ENCODE assay signal across 7 cellular contexts in the genomic region with DNA sequence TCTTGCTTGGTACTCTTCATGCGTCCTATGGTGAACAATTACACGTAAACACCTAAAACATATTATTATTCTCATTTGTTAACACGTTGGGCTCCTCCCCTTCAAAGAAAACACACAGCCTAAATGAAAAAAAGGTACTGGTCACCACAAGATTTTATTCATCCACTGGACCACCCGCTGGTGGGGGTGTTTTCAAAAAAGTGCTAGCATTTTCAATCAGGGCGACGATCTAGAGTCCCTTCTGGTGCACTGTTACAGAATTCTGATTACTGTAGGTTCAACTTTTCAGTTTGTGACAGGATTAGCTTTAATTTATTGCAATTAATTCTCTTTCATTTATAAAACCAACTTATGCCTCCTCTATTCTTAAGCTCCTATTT. TPM values are rescaled to one million over a fixed set of nuclear protein-coding genes. Genes with fewer than 3 reads are reported as not detected.
DNase-seq lines count a peak whose midpoint lies in the region; ATAC-seq and TF ChIP-seq lines count a peak whose summit lies in the region.

No MANE protein-coding gene starts in this region.

- H3K9me3 ChIP-seq in PC-3 (ENCODE audit: low read length) (no peaks in the 10 kb centered on the region), neural progenitor cell (ENCODE audit: low read depth) (no peaks in the 10 kb centered on the region)

- intact Hi-C loops in PC-3 (cut with micrococcal nuclease), result no loop called here

- H3K4me2 ChIP-seq in PC-3 (ENCODE audit: low read length) (peak overlapping the region; percentile 97), neural progenitor cell (peak overlapping the region; percentile 99)

- no peaks in the 10 kb centered on the region for H3F3A ChIP-seq in PC-3 (ENCODE audit: low read length, unreplicated experiment)
- H3F3A ChIP-seq in neural progenitor cell (ENCODE audit: low read depth), result peaks cover 4% of the 10 kb centered on the region

- H3K36me3 Mint-ChIP-seq in endothelial cell (ENCODE audit: low read depth, unreplicated experiment) (peaks cover 4% of the 10 kb centered on the region), neural progenitor cell (peaks cover 4% of the 10 kb centered on the region)

- DNase-seq in PC-3 (peak; percentile 7), endothelial cell (ENCODE audit: low spot score) (no peak), neural progenitor cell (ENCODE audit: low spot score) (peak; percentile 38), NCI-H2171 treated with DMSO at 0.1 percent for 48 hours (lab: John Stamatoyannopoulos, UW) (no peak), NCI-H2171 (lab: John Stamatoyannopoulos, UW) (no peak)

- BruUV-seq in PC-3 (replicated peaks; lab: Mats Ljungman, UMichigan), result TSS peak; percentile 82

- H3K4me1 Mint-ChIP-seq in endothelial cell (ENCODE audit: unreplicated experiment) (peaks cover 15% of the 10 kb centered on the region), neural progenitor cell (peaks cover 21% of the 10 kb centered on the region)

- no peaks in the 10 kb centered on the region for H3K27me3 ChIP-seq in PC-3 (ENCODE audit: low read length)
- no peaks in the 10 kb centered on the region for H3K27me3 ChIP-seq in neural progenitor cell

- peaks cover 35% of the 10 kb centered on the region for H3K4me1 ChIP-seq in PC-3 (ENCODE audit: insufficient read depth, low read length)
- peaks cover 9% of the 10 kb centered on the region for H3K4me1 ChIP-seq in neural progenitor cell

- no peaks in the 10 kb centered on the region for H3K9me2 ChIP-seq in PC-3 (replicated peaks; ENCODE audit: low read length)

- H3K4me3 Mint-ChIP-seq in endothelial cell (ENCODE audit: unreplicated experiment) (peak overlapping the region; percentile 99), neural progenitor cell (peak overlapping the region; percentile 99)

- no peaks in the 10 kb centered on the region for H4K20me1 ChIP-seq in PC-3 (ENCODE audit: low read length)
- H4K20me1 ChIP-seq in neural progenitor cell (ENCODE audit: low read depth), result no peaks in the 10 kb centered on the region

- H3K4me3 ChIP-seq in PC-3 (ENCODE audit: low read length) (peak overlapping the region; percentile 88), neural progenitor cell (peak overlapping the region; percentile 92)

- H2AFZ ChIP-seq in PC-3 (ENCODE audit: low read length) (peak overlapping the region; percentile 94), neural progenitor cell (replicated peaks) (peak overlapping the region; percentile 97)

- CTCF ChIA-PET in PC-3 (lab: Charles Lee), result interaction anchor here (0.6 to 0.7 kb wide), 2 partner anchors 60 to 78 kb away, joined by 3 to 4 read pairs; no protein-coding TSS in a partner anchor

- POLR2A ChIA-PET in PC-3 (lab: Charles Lee; ENCODE audit: unreplicated experiment), result interaction anchor here (0.5 kb wide), 1 partner anchor 22 kb away, joined by 4 read pairs; no protein-coding TSS in a partner anchor

- H3K9ac ChIP-seq in PC-3 (ENCODE audit: low read length) (peak overlapping the region; percentile 100), neural progenitor cell (peak overlapping the region; percentile 97)

- H3K27ac ChIP-seq in PC-3 (ENCODE audit: low read length) (peak overlapping the region; percentile 80), neural progenitor cell (peak overlapping the region; percentile 72)

- H3K9me3 Mint-ChIP-seq in endothelial cell (ENCODE audit: unreplicated experiment), result no peaks in the 10 kb centered on the region
- H3K9me3 Mint-ChIP-seq in neural progenitor cell, result no peaks in the 10 kb centered on the region

- peak; percentile 4 for ATAC-seq in GM18858 (IDR thresholded peaks at IDR 0.05; ENCODE audit: unreplicated experiment)
- ATAC-seq in HG02642 (IDR thresholded peaks at IDR 0.05; ENCODE audit: poor library complexity, unreplicated experiment), result peak; percentile 17
- peak; percentile 18 for ATAC-seq in PC-3

- peaks cover 14% of the 10 kb centered on the region for H3K36me3 ChIP-seq in PC-3 (ENCODE audit: low read depth, low read length)
- H3K36me3 ChIP-seq in neural progenitor cell, result peaks cover 16% of the 10 kb centered on the region

- peak overlapping the region; percentile 99 for H3K27ac Mint-ChIP-seq in endothelial cell (ENCODE audit: unreplicated experiment)
- peak overlapping the region; percentile 98 for H3K27ac Mint-ChIP-seq in neural progenitor cell

- H3K27me3 Mint-ChIP-seq in endothelial cell (ENCODE audit: unreplicated experiment), result peaks cover 8% of the 10 kb centered on the region
- H3K27me3 Mint-ChIP-seq in neural progenitor cell (ENCODE audit: insufficient read depth, low read depth), result peaks cover 3% of the 10 kb centered on the region

- TF ChIP-seq CTCF in PC-3 (conservative IDR thresholded peaks at IDR 0.05; ENCODE audit: low read depth, low read length) (no peak), endothelial cell (IDR thresholded peaks at IDR 0.05; ENCODE audit: unreplicated experiment) (no peak), neural progenitor cell (IDR thresholded peaks at IDR 0.05) (no peak)

- H3K79me2 ChIP-seq in PC-3 (ENCODE audit: low read length), result peaks cover 29% of the 10 kb centered on the region
- H3K79me2 ChIP-seq in neural progenitor cell (ENCODE audit: low read depth), result peaks cover 35% of the 10 kb centered on the region

RNA-seq across cellular contexts. Expression of a gene that starts 0.5 kb away (rescaled TPM):
- total RNA-seq in PC-3 (2014; rRNA removed) (25.6 and 36.8 TPM in 2 replicates), endothelial cell (ENCODE audit: unreplicated experiment) (23.8 TPM), neural progenitor cell (ENCODE audit: low replicate concordance) (37.4 and 53.5 TPM in 2 replicates)

Comparison
In these comparisons a context has a peak if more than half of its experiments do, and no peak if none do; other contexts are left out.
1. DNase-seq: peak in PC-3 (single experiment) and neural progenitor cell (single experiment); none in endothelial cell (single experiment), NCI-H2171 treated with DMSO at 0.1 percent for 48 hours (single experiment) and NCI-H2171 (single experiment).
2. Peak in every context shown above with its lines, with median percentiles within 50 percentile points of each other: ATAC-seq.